Comparison of ENCODE assay signal across 17 cellular contexts in genomic region chr1:234620786-234621468, GRCh38. TPM values are rescaled to one million over a fixed set of nuclear protein-coding genes. Genes with fewer than 3 reads are reported as not detected.
A peak's percentile ranks its signal among the peaks of the same experiment; 100 is the strongest.
DNase-seq lines count a peak whose midpoint lies in the region; TF ChIP-seq lines count a peak whose summit lies in the region.
"Had no signal": no experiment of that assay in that cellular context is flagged by ENCODE, and none has a peak within 500 bp of the region (broad histone marks: within the 10 kb centered on the region; RNA-seq: fewer than 3 reads in every experiment).

No MANE protein-coding gene starts in this region.

- H3K27ac ChIP-seq in HEK293 (ENCODE audit: extremely low read depth, low read depth, low read length): no peak overlapping the region
- H3K27ac ChIP-seq in skin epidermis: peak overlapping the region in 11 of 21 experiments; percentile 48 to 98 (median 75)
- H3K27ac ChIP-seq: KMS-11, parathyroid adenoma had no signal

- no peaks in the 10 kb centered on the region for H3K9me3 ChIP-seq in HEK293 (ENCODE audit: control insufficient read depth, insufficient read depth, low read depth, low read length)
- H3K9me3 ChIP-seq: esophagus squamous epithelium had no signal

- H3K4me1 ChIP-seq in HEK293 (ENCODE audit: control insufficient read depth, insufficient read depth, low read length): peaks cover 24% of the 10 kb centered on the region
- H3K4me1 ChIP-seq: parathyroid adenoma had no signal

- H3K27me3 Mint-ChIP-seq in brain (peaks cover 4% of the 10 kb centered on the region), mesothelial cell of epicardium (ENCODE audit: low read depth) (no peaks in the 10 kb centered on the region)

- POLR2A ChIA-PET in HEK293 (lab: Yijun Ruan, JAX): interaction anchor here (0.7 to 2.3 kb wide), 5 partner anchors 8 to 238 kb away, joined by 3 to 23 read pairs (median 6); partner anchors contain the start of gene IRF2BP2

- peaks cover 92% of the 10 kb centered on the region for H3K4me1 Mint-ChIP-seq in brain
- peaks cover 82% of the 10 kb centered on the region for H3K4me1 Mint-ChIP-seq in mesothelial cell of epicardium

- no peak for TF ChIP-seq CTCF in HEK293 (tag by site-specific recombination; IDR thresholded peaks at IDR 0.05)
- TF ChIP-seq CTCF in brain (conservative IDR thresholded peaks at IDR 0.05): no peak
- no peak for TF ChIP-seq CTCF in mesothelial cell of epicardium (IDR thresholded peaks at IDR 0.05; ENCODE audit: unreplicated experiment)

- no peaks in the 10 kb centered on the region for H3K9me3 Mint-ChIP-seq in brain
- no peaks in the 10 kb centered on the region for H3K9me3 Mint-ChIP-seq in mesothelial cell of epicardium
- H3K9me3 Mint-ChIP-seq: T-helper 2 cell treated with Interferon-gamma antibody and Interleukin-4, amounts not matched to agents 5 μg/mL and 100 μg/mL, for 36 hours had no signal

- no peaks in the 10 kb centered on the region for H3K36me3 Mint-ChIP-seq in brain
- H3K36me3 Mint-ChIP-seq in mesothelial cell of epicardium: no peaks in the 10 kb centered on the region

- no peak overlapping the region for H3K4me3 Mint-ChIP-seq in brain
- H3K4me3 Mint-ChIP-seq in mesothelial cell of epicardium: no peak overlapping the region
- H3K4me3 Mint-ChIP-seq: T-helper 2 cell treated with Interferon-gamma antibody and Interleukin-4, amounts not matched to agents 5 μg/mL and 100 μg/mL, for 36 hours had no signal

- intact Hi-C loops in posterior vena cava (cut with DNase I): no loop called here

- no peaks in the 10 kb centered on the region for H3K36me3 ChIP-seq in HEK293 (ENCODE audit: control insufficient read depth in 2 of 2, insufficient read depth in 1 of 2, low read length in 2 of 2)
- H3K36me3 ChIP-seq: esophagus squamous epithelium had no signal

- H3K4me3 ChIP-seq in HEK293 (ENCODE audit: low read depth, low read length) (no peak overlapping the region), skin epidermis (no peak overlapping the region)
- H3K4me3 ChIP-seq: esophagus squamous epithelium had no signal

- CTCF ChIA-PET in HEK293 (lab: Yijun Ruan, JAX): interaction anchor here (0.5 to 1.9 kb wide), 3 partner anchors 95 to 905 kb away, joined by 4 to 5 read pairs (median 4); no protein-coding TSS in a partner anchor

- DNase-seq in mesothelial cell of epicardium (ENCODE audit: low spot score in 2 of 2, unreplicated experiment in 2 of 2) (no peak), posterior vena cava (ENCODE audit: low spot score) (no peak), NCI-H146 (lab: John Stamatoyannopoulos, UW) (no peak), NCI-H2029 treated with DMSO at 0.1 percent for 48 hours (lab: John Stamatoyannopoulos, UW) (no peak)
- DNase-seq in stimulated activated CD4-positive, alpha-beta T cell treated with anti-CD3 and anti-CD28 coated beads, Interleukin-2, amount 100 ng/mL, for 48 hours: no peak
- DNase-seq: activated CD4-positive, CD25-positive, alpha-beta regulatory T cell treated with anti-CD3 and anti-CD28 coated beads, Interleukin-2, amount 50 U/mL, for 72 hours; activated effector memory CD4-positive, alpha-beta T cell treated with anti-CD3 and anti-CD28 coated beads, Interleukin-2, amount 50 U/mL, for 16 hours; anterior cingulate cortex; esophagus squamous epithelium; NCI-H1436 treated with DMSO at 0.1 percent for 48 hours; stimulated activated CD4-positive, alpha-beta T cell treated with anti-CD3 and anti-CD28 coated beads, Interleukin-15, amount 100 ng/mL, for 24 hours had no signal

- H3K27ac Mint-ChIP-seq in brain (peak overlapping the region in 4 of 5 experiments; percentile 51 to 95 (median 77)), mesothelial cell of epicardium (peak overlapping the region; percentile 97)
- H3K27ac Mint-ChIP-seq: T-helper 2 cell treated with Interferon-gamma antibody and Interleukin-4, amounts not matched to agents 5 μg/mL and 100 μg/mL, for 36 hours had no signal

TF ChIP-seq in HEK293, 187 proteins besides CTCF, POLR2A, EP300 and RAD21:
- TF ChIP-seq ZNF121 (tag by site-specific recombination; IDR thresholded peaks at IDR 0.05): peak; percentile 98
- TF ChIP-seq ZNF114 (tag by site-specific recombination; IDR thresholded peaks at IDR 0.05): no peak
- TF ChIP-seq, protein P1, sequence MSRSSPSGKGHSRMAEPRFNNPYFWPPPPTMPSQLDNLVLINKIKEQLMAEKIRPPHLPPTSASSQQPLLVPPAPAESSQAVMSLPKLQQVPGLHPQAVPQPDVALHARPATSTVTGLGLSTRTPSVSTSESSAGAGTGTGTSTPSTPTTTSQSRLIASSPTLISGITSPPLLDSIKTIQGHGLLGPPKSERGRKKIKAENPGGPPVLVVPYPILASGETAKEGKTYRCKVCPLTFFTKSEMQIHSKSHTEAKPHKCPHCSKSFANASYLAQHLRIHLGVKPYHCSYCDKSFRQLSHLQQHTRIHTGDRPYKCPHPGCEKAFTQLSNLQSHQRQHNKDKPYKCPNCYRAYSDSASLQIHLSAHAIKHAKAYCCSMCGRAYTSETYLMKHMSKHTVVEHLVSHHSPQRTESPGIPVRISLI (tag by site-specific recombination; IDR thresholded peaks at IDR 0.05): peak; percentile 87

RNA-seq across cellular contexts. Expression of gene IRF2BP2, which starts 10.9 kb away (rescaled TPM):
- polyA plus RNA-seq in brain (ENCODE audit: insufficient read depth, low read depth, low replicate concordance): 163 TPM
- total RNA-seq in mesothelial cell of epicardium (130 to 134 TPM (median 130 TPM) in 3 replicates), posterior vena cava (10 to 100 TPM; 72.1 to 86.2 TPM)
